In the genomic region with DNA sequence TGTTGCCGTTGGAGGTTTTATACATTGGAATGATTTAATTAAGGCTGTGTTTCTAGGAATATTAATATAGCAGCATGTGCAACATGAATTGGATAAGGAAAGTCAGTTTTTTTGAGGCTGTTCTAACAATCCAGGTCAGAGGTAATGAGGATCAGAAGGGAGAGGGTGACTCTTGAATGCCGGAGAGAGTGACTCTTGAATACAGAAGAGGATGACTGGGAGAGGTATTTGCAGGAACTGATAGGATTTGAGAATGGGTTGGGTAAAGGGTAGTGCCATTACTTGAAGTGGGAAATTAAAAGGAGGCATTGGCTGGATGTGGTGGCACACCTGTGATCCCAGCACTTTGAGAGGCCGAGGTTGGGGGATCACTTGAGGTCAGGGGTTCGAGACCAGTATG, we compare ENCODE assay signal across 1 cellular context.
TF ChIP-seq lines count a peak whose summit lies in the region.

No MANE protein-coding gene starts in this region.

TF ChIP-seq in GM23338, 12 proteins besides CTCF, POLR2A, EP300 and RAD21 (continued from another document):
- TF ChIP-seq, protein P1, sequence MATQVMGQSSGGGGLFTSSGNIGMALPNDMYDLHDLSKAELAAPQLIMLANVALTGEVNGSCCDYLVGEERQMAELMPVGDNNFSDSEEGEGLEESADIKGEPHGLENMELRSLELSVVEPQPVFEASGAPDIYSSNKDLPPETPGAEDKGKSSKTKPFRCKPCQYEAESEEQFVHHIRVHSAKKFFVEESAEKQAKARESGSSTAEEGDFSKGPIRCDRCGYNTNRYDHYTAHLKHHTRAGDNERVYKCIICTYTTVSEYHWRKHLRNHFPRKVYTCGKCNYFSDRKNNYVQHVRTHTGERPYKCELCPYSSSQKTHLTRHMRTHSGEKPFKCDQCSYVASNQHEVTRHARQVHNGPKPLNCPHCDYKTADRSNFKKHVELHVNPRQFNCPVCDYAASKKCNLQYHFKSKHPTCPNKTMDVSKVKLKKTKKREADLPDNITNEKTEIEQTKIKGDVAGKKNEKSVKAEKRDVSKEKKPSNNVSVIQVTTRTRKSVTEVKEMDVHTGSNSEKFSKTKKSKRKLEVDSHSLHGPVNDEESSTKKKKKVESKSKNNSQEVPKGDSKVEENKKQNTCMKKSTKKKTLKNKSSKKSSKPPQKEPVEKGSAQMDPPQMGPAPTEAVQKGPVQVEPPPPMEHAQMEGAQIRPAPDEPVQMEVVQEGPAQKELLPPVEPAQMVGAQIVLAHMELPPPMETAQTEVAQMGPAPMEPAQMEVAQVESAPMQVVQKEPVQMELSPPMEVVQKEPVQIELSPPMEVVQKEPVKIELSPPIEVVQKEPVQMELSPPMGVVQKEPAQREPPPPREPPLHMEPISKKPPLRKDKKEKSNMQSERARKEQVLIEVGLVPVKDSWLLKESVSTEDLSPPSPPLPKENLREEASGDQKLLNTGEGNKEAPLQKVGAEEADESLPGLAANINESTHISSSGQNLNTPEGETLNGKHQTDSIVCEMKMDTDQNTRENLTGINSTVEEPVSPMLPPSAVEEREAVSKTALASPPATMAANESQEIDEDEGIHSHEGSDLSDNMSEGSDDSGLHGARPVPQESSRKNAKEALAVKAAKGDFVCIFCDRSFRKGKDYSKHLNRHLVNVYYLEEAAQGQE (IDR thresholded peaks at IDR 0.05; ENCODE audit: unreplicated experiment), result no peak
- TF ChIP-seq ZNF114 (CRISPR knock-in tag; IDR thresholded peaks at IDR 0.05) (no peak), NANOG (IDR thresholded peaks at IDR 0.05; ENCODE audit: borderline replicate concordance) (no peak), STAT1 (IDR thresholded peaks at IDR 0.05; ENCODE audit: unreplicated experiment) (no peak), JUNB (IDR thresholded peaks at IDR 0.05; ENCODE audit: unreplicated experiment) (no peak)
- TF ChIP-seq, protein P2, sequence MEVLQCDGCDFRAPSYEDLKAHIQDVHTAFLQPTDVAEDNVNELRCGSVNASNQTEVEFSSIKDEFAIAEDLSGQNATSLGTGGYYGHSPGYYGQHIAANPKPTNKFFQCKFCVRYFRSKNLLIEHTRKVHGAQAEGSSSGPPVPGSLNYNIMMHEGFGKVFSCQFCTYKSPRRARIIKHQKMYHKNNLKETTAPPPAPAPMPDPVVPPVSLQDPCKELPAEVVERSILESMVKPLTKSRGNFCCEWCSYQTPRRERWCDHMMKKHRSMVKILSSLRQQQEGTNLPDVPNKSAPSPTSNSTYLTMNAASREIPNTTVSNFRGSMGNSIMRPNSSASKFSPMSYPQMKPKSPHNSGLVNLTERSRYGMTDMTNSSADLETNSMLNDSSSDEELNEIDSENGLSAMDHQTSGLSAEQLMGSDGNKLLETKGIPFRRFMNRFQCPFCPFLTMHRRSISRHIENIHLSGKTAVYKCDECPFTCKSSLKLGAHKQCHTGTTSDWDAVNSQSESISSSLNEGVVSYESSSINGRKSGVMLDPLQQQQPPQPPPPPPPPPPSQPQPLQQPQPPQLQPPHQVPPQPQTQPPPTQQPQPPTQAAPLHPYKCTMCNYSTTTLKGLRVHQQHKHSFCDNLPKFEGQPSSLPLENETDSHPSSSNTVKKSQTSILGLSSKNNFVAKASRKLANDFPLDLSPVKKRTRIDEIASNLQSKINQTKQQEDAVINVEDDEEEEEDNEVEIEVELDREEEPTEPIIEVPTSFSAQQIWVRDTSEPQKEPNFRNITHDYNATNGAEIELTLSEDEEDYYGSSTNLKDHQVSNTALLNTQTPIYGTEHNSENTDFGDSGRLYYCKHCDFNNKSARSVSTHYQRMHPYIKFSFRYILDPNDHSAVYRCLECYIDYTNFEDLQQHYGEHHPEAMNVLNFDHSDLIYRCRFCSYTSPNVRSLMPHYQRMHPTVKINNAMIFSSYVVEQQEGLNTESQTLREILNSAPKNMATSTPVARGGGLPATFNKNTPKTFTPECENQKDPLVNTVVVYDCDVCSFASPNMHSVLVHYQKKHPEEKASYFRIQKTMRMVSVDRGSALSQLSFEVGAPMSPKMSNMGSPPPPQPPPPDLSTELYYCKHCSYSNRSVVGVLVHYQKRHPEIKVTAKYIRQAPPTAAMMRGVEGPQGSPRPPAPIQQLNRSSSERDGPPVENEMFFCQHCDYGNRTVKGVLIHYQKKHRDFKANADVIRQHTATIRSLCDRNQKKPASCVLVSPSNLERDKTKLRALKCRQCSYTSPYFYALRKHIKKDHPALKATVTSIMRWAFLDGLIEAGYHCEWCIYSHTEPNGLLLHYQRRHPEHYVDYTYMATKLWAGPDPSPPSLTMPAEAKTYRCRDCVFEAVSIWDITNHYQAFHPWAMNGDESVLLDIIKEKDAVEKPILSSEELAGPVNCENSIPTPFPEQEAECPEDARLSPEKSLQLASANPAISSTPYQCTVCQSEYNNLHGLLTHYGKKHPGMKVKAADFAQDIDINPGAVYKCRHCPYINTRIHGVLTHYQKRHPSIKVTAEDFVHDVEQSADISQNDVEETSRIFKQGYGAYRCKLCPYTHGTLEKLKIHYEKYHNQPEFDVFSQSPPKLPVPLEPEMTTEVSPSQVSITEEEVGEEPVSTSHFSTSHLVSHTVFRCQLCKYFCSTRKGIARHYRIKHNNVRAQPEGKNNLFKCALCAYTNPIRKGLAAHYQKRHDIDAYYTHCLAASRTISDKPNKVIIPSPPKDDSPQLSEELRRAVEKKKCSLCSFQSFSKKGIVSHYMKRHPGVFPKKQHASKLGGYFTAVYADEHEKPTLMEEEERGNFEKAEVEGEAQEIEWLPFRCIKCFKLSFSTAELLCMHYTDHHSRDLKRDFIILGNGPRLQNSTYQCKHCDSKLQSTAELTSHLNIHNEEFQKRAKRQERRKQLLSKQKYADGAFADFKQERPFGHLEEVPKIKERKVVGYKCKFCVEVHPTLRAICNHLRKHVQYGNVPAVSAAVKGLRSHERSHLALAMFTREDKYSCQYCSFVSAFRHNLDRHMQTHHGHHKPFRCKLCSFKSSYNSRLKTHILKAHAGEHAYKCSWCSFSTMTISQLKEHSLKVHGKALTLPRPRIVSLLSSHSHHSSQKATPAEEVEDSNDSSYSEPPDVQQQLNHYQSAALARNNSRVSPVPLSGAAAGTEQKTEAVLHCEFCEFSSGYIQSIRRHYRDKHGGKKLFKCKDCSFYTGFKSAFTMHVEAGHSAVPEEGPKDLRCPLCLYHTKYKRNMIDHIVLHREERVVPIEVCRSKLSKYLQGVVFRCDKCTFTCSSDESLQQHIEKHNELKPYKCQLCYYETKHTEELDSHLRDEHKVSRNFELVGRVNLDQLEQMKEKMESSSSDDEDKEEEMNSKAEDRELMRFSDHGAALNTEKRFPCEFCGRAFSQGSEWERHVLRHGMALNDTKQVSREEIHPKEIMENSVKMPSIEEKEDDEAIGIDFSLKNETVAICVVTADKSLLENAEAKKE (CRISPR knock-in tag; IDR thresholded peaks at IDR 0.05), result no peak
TF ChIP-seq in GM23338: peak in this region for 0.
